Comparison of ENCODE assay signal across 14 cellular contexts in the genomic region with DNA sequence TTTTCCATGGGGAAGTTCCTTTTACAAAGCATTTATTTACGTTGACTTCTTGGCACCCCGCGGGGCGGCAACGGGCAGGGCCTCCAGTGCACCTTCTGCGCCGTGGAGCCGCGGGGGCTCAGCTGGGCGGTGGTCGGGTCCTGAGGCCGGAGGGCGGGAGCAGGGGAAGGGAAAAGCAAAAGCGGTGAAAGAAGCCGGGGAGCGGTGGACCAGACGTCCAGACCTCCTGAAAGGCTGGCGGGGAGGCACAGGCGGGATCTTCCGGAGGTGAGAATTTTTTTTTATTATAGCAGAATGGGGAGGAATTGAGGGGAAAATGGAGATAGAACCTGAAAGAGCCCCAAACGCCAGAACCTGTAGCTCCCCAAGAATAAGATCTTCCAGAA. TPM values are rescaled to one million over a fixed set of nuclear protein-coding genes. Genes with fewer than 3 reads are reported as not detected.
DNase-seq lines count a peak whose midpoint lies in the region; ATAC-seq and TF ChIP-seq lines count a peak whose summit lies in the region.
"Not testable (repeated sequence)": the region's sequence is repeated elsewhere in the genome, so short reads cannot be mapped to it uniquely, and the experiment has no call there.
"Had no signal": no experiment of that assay in that cellular context is flagged by ENCODE, and none has a peak within 500 bp of the region (broad histone marks: within the 10 kb centered on the region; RNA-seq: fewer than 3 reads in every experiment).

No MANE protein-coding gene starts in this region.

- not testable (repeated sequence) for H3K27me3 ChIP-seq in HCT116 (ENCODE audit: insufficient read depth, low read length); SK-N-SH (ENCODE audit: insufficient read depth)

- not testable (repeated sequence) for H4K20me1 ChIP-seq in HCT116 (ENCODE audit: insufficient read depth); SK-N-SH (ENCODE audit: insufficient read depth)

- DNase-seq in AG09309 (ENCODE audit: low read depth); HCT116 (ENCODE audit: low read depth, low spot score); SK-N-SH; activated T-cell treated with anti-CD3 and anti-CD28 coated beads, Interleukin-2, amount 50 U/mL, for 24 hours; MCF 10A (ENCODE audit: unreplicated experiment); stimulated activated effector memory CD8-positive, alpha-beta T cell treated with anti-CD3 and anti-CD28 coated beads, Interleukin-12 subunit alpha, Interleukin-12 subunit beta, amount 100 ng/mL, for 72 hours (ENCODE audit: low spot score in 2 of 2): not testable (repeated sequence)
- DNase-seq in glutamatergic neuron (peak; percentile 9), nephron progenitor cell (peak; percentile 28)

- H3K27ac Mint-ChIP-seq in activated T-cell treated with anti-CD3 and anti-CD28 coated beads, Interleukin-2, amount 50 U/mL, for 24 hours: peak overlapping the region; percentile 85
- H3K27ac Mint-ChIP-seq in MCF 10A (ENCODE audit: low read depth, unreplicated experiment); glutamatergic neuron (ENCODE audit: unreplicated experiment); nephron progenitor cell; stimulated activated effector memory CD8-positive, alpha-beta T cell treated with anti-CD3 and anti-CD28 coated beads, Interleukin-12 subunit alpha, Interleukin-12 subunit beta, amount 100 ng/mL, for 72 hours: not testable (repeated sequence)

- not testable (repeated sequence) for TF ChIP-seq POLR2A in HCT116 (IDR thresholded peaks at IDR 0.05; ENCODE audit: borderline replicate concordance, extremely low read depth, insufficient read depth, insufficient read length)

- H3K4me3 ChIP-seq in AG09309 (ENCODE audit: control insufficient read depth, low read depth, low read length): peak overlapping the region; percentile 23
- not testable (repeated sequence) for H3K4me3 ChIP-seq in HCT116 (replicated peaks in 1 of 2; ENCODE audit: low read depth in 1 of 2, low read length in 2 of 2)
- H3K4me3 ChIP-seq in SK-N-SH (ENCODE audit: low read depth in 2 of 2, low read length in 1 of 2): peak overlapping the region; percentile 53 to 65

- not testable (repeated sequence) for H3K9me3 ChIP-seq in HCT116 (ENCODE audit: control insufficient read depth in 1 of 2, insufficient read depth in 1 of 2, low read depth in 1 of 2, low read length in 2 of 2); SK-N-SH

- CTCF ChIA-PET in HCT116 (lab: Charles Lee); SK-N-SH (lab: Yijun Ruan, JAX); MCF 10A (lab: Yijun Ruan, JAX): not testable (repeated sequence)

- H3K4me3 Mint-ChIP-seq in activated T-cell treated with anti-CD3 and anti-CD28 coated beads, Interleukin-2, amount 50 U/mL, for 24 hours: peak overlapping the region; percentile 81
- H3K4me3 Mint-ChIP-seq in MCF 10A (ENCODE audit: unreplicated experiment) (peak overlapping the region; percentile 56), glutamatergic neuron (ENCODE audit: unreplicated experiment) (peak overlapping the region; percentile 68), nephron progenitor cell (peak overlapping the region; percentile 86)
- peak overlapping the region; percentile 71 for H3K4me3 Mint-ChIP-seq in stimulated activated effector memory CD8-positive, alpha-beta T cell treated with anti-CD3 and anti-CD28 coated beads, Interleukin-12 subunit alpha, Interleukin-12 subunit beta, amount 100 ng/mL, for 72 hours

- not testable (repeated sequence) for H3K9ac ChIP-seq in HCT116 (ENCODE audit: low read length)
- peak overlapping the region; percentile 63; the same call in 1 of the 2 replicates for H3K9ac ChIP-seq in SK-N-SH

- TF ChIP-seq CTCF in AG09309 (IDR thresholded peaks at IDR 0.05; ENCODE audit: control insufficient read depth, insufficient read depth, low read depth, low read length, missing control alignments); HCT116 (IDR thresholded peaks at IDR 0.05 in 2 of 3, conservative IDR thresholded peaks at IDR 0.05 in 1 of 3; ENCODE audit: borderline replicate concordance in 1 of 3, insufficient read depth in 1 of 3, low read depth in 2 of 3, low read length in 2 of 3); SK-N-SH (IDR thresholded peaks at IDR 0.05); MCF 10A (IDR thresholded peaks at IDR 0.05; ENCODE audit: unreplicated experiment); glutamatergic neuron (IDR thresholded peaks at IDR 0.05; ENCODE audit: partially characterized antibody, unreplicated experiment); nephron progenitor cell (IDR thresholded peaks at IDR 0.05): not testable (repeated sequence)

- not testable (repeated sequence) for H2AFZ ChIP-seq in HCT116 (ENCODE audit: low read depth, low read length, poor library complexity, severe bottlenecking)
- H2AFZ ChIP-seq in SK-N-SH (ENCODE audit: low read depth): 0 out of 2 replicates have a peak overlapping the region, but pooled peaks have one; percentile 41

- ATAC-seq in HCT116; stimulated activated effector memory CD8-positive, alpha-beta T cell treated with anti-CD3 and anti-CD28 coated beads, Interleukin-12 subunit alpha, Interleukin-12 subunit beta, amount 100 ng/mL, for 72 hours: not testable (repeated sequence)

- not testable (repeated sequence) for H3K9me3 Mint-ChIP-seq in activated T-cell treated with anti-CD3 and anti-CD28 coated beads, Interleukin-2, amount 50 U/mL, for 24 hours; MCF 10A (ENCODE audit: unreplicated experiment); glutamatergic neuron (ENCODE audit: unreplicated experiment); nephron progenitor cell; stimulated activated effector memory CD8-positive, alpha-beta T cell treated with anti-CD3 and anti-CD28 coated beads, Interleukin-12 subunit alpha, Interleukin-12 subunit beta, amount 100 ng/mL, for 72 hours

- H3K27ac ChIP-seq in HCT116 (ENCODE audit: low read depth, low read length); SK-N-SH (ENCODE audit: low read depth in 2 of 2, low read length in 1 of 2): not testable (repeated sequence)

- not testable (repeated sequence) for H3K4me1 ChIP-seq in HCT116 (ENCODE audit: control insufficient read depth in 1 of 2, insufficient read depth in 2 of 2, low read length in 2 of 2); SK-N-SH (ENCODE audit: control insufficient read depth in 1 of 2, insufficient read depth in 2 of 2, low read depth in 1 of 2, low read length in 1 of 2)

- H3K36me3 ChIP-seq in HCT116 (ENCODE audit: control insufficient read depth in 1 of 2, insufficient read depth in 2 of 2, low read length in 2 of 2); SK-N-SH (replicated peaks in 1 of 2; ENCODE audit: control insufficient read depth in 1 of 2, insufficient read depth in 2 of 2, low read length in 1 of 2): not testable (repeated sequence)

- H3K9me2 ChIP-seq in HCT116 (ENCODE audit: insufficient read depth); SK-N-SH: not testable (repeated sequence)

- not testable (repeated sequence) for H3K4me1 Mint-ChIP-seq in activated T-cell treated with anti-CD3 and anti-CD28 coated beads, Interleukin-2, amount 50 U/mL, for 24 hours (ENCODE audit: low read depth); MCF 10A (ENCODE audit: insufficient read depth, unreplicated experiment); glutamatergic neuron (ENCODE audit: low read depth, unreplicated experiment); nephron progenitor cell; stimulated activated effector memory CD8-positive, alpha-beta T cell treated with anti-CD3 and anti-CD28 coated beads, Interleukin-12 subunit alpha, Interleukin-12 subunit beta, amount 100 ng/mL, for 72 hours

- TF ChIP-seq RAD21 in HCT116 (IDR thresholded peaks at IDR 0.05; ENCODE audit: low read depth); SK-N-SH (IDR thresholded peaks at IDR 0.05; ENCODE audit: low read length): not testable (repeated sequence)

- intact Hi-C loops in HCT116 (cut with micrococcal nuclease); MCF 10A (cut with micrococcal nuclease): not testable (repeated sequence)

- BruUV-seq in HCT116 (replicated peaks; lab: Mats Ljungman, UMichigan): TSS peak; percentile 37
- BruUV-seq in MCF 10A (replicated peaks; lab: Mats Ljungman, UMichigan): TSS peak; percentile 56

- H3K36me3 Mint-ChIP-seq in activated T-cell treated with anti-CD3 and anti-CD28 coated beads, Interleukin-2, amount 50 U/mL, for 24 hours (ENCODE audit: low read depth); glutamatergic neuron (ENCODE audit: unreplicated experiment); nephron progenitor cell (ENCODE audit: low read depth): not testable (repeated sequence)
- H3K36me3 Mint-ChIP-seq in MCF 10A (ENCODE audit: insufficient read depth, unreplicated experiment): peaks cover 17% of the 10 kb centered on the region
- H3K36me3 Mint-ChIP-seq in stimulated activated effector memory CD8-positive, alpha-beta T cell treated with anti-CD3 and anti-CD28 coated beads, Interleukin-12 subunit alpha, Interleukin-12 subunit beta, amount 100 ng/mL, for 72 hours: peaks cover 14% of the 10 kb centered on the region

- H3K4me2 ChIP-seq in HCT116 (ENCODE audit: low read length): peak overlapping the region; percentile 49
- H3K4me2 ChIP-seq in SK-N-SH: peak overlapping the region; percentile 65

- RAD21 ChIA-PET in HCT116 (lab: Charles Lee; ENCODE audit: low non-redundant PET in 1 of 2, low total read pairs in 2 of 2, uncharacterized antibody in 2 of 2, unreplicated experiment in 2 of 2): not testable (repeated sequence)

- not testable (repeated sequence) for H3K27me3 Mint-ChIP-seq in activated T-cell treated with anti-CD3 and anti-CD28 coated beads, Interleukin-2, amount 50 U/mL, for 24 hours; MCF 10A (ENCODE audit: insufficient read depth, unreplicated experiment); glutamatergic neuron (ENCODE audit: unreplicated experiment); nephron progenitor cell (ENCODE audit: low read depth, poor library complexity)

- not testable (repeated sequence) for TF ChIP-seq EP300 in SK-N-SH (IDR thresholded peaks at IDR 0.05; ENCODE audit: borderline replicate concordance in 1 of 2, low read depth in 1 of 2, low read length in 1 of 2)

- H3F3A ChIP-seq in SK-N-SH (replicated peaks; ENCODE audit: insufficient read depth): not testable (repeated sequence)

- 11% methylated on average over 12 of the region's 21 CpGs for WGBS in SK-N-SH (ENCODE audit: low lambda C conversion rate)

- not testable (repeated sequence) for H3K79me2 ChIP-seq in HCT116 (ENCODE audit: insufficient read depth, low read length); SK-N-SH (ENCODE audit: insufficient read depth)

- POLR2A ChIA-PET in HCT116 (lab: Charles Lee); SK-N-SH (lab: Yijun Ruan, JAX); MCF 10A (lab: Yijun Ruan, JAX): not testable (repeated sequence)

RNA-seq across cellular contexts. Expression of gene PPIAL4A, which starts 44.6 kb away (rescaled TPM):
- total RNA-seq in HCT116 (2021; ENCODE audit: unreplicated experiment) (not detected), MCF 10A (2022) (not detected in 2 replicates), glutamatergic neuron (ENCODE audit: unreplicated experiment) (not detected)
- polyA plus RNA-seq in HCT116 (2012): not detected in 2 replicates
- polyA plus RNA-seq in SK-N-SH (2012; rRNA removed): not detected in 2 replicates
- polyA plus RNA-seq in SK-N-SH (2012; cell fraction: cytosol; rRNA removed): 0.06 TPM in 1 of 2 replicates, not detected in the other
- polyA plus RNA-seq in SK-N-SH (2012; cell fraction: nucleus; rRNA removed): not detected in 2 replicates
- total RNA-seq: A673; mucosa of gallbladder; posterior vena cava; Right ventricle myocardium superior; T-helper 1 cell treated with Interleukin-12 subunit alpha and Interleukin-12 subunit beta and Interleukin-4 antibody, amounts not matched to agents 30 ng/mL and 1 ng/mL, for 36 hours; upper lobe of left lung had no signal
